ENCODE assay signal across 1 cellular context in genomic region chr9:96854877-96855273, GRCh38.
TF ChIP-seq lines count a peak whose summit lies in the region.

No MANE protein-coding gene starts in this region.

TF ChIP-seq in endothelial cell of umbilical vein, 7 proteins besides CTCF, POLR2A, EP300 and RAD21 (continued from another document):
- TF ChIP-seq FOS (IDR thresholded peaks at IDR 0.05; ENCODE audit: borderline replicate concordance, insufficient read depth, low read length) (no peak), GATA2 (IDR thresholded peaks at IDR 0.05; ENCODE audit: insufficient read depth, insufficient read length, low read depth, low read length) (no peak), MYC (IDR thresholded peaks at IDR 0.05; ENCODE audit: low read depth, low read length) (no peak)
